18 cellular contexts compared by ENCODE assay signal in genomic region chrX:48902135-48902534, GRCh38. TPM values are rescaled to one million over a fixed set of nuclear protein-coding genes. Genes with fewer than 3 reads are reported as not detected.
A peak's percentile ranks its signal among the peaks of the same experiment; 100 is the strongest.
DNase-seq lines count a peak whose midpoint lies in the region; ATAC-seq, FAIRE-seq and TF ChIP-seq lines count a peak whose summit lies in the region.
"Had no signal": no experiment of that assay in that cellular context is flagged by ENCODE, and none has a peak within 500 bp of the region (broad histone marks: within the 10 kb centered on the region; RNA-seq: fewer than 3 reads in every experiment).

No MANE protein-coding gene starts in this region.

- no peaks in the 10 kb centered on the region for H3K9me3 ChIP-seq in mammary epithelial cell (replicated peaks; ENCODE audit: insufficient read depth, low read length)
- H3K9me3 ChIP-seq in T-helper 17 cell (ENCODE audit: control insufficient read depth, low read length, poor library complexity, severe bottlenecking): no peaks in the 10 kb centered on the region
- H3K9me3 ChIP-seq in kidney (ENCODE audit: control insufficient read depth in 1 of 2, low read length in 2 of 2): no peaks in the 10 kb centered on the region
- no peaks in the 10 kb centered on the region for H3K9me3 ChIP-seq in CD4-positive, alpha-beta T cell (ENCODE audit: control insufficient read depth, low read length)
- H3K9me3 ChIP-seq: A549 had no signal

- H3K27ac ChIP-seq in mammary epithelial cell (ENCODE audit: insufficient read depth, low read depth, low read length) (no peak overlapping the region), kidney (ENCODE audit: low read depth in 2 of 2, low read length in 2 of 2) (no peak overlapping the region)
- H3K27ac ChIP-seq in CD4-positive, alpha-beta T cell (ENCODE audit: low read depth, low read length): no peak overlapping the region
- H3K27ac ChIP-seq: A549, C4-2B, HL-60 had no signal

- H3K4me3 Mint-ChIP-seq in MCF 10A (ENCODE audit: unreplicated experiment) (no peak overlapping the region), T-helper 17 cell (no peak overlapping the region)
- no peak overlapping the region for H3K4me3 Mint-ChIP-seq in CD4-positive, alpha-beta T cell

- ATAC-seq in T-helper 17 cell (no peak), GM18517 (IDR thresholded peaks at IDR 0.05; ENCODE audit: unreplicated experiment) (no peak)
- no peak for ATAC-seq in CD4-positive, alpha-beta T cell (ENCODE audit: poor library complexity)
- ATAC-seq: A549 had no signal

- H3K36me3 Mint-ChIP-seq in MCF 10A (ENCODE audit: insufficient read depth, unreplicated experiment) (peaks cover 45% of the 10 kb centered on the region), T-helper 17 cell (ENCODE audit: low read depth) (peaks cover 2% of the 10 kb centered on the region)
- peaks cover 39% of the 10 kb centered on the region for H3K36me3 Mint-ChIP-seq in CD4-positive, alpha-beta T cell (ENCODE audit: low read depth)

- H4K20me1 ChIP-seq in mammary epithelial cell (ENCODE audit: insufficient read depth, low read length): no peaks in the 10 kb centered on the region

- H3K4me1 ChIP-seq in mammary epithelial cell (ENCODE audit: insufficient read depth, low read length) (no peaks in the 10 kb centered on the region), kidney (ENCODE audit: control insufficient read depth in 1 of 2, insufficient read depth in 1 of 2, low read depth in 1 of 2, low read length in 2 of 2) (peaks cover 0 to 2% of the 10 kb centered on the region in 2 donors)

- FAIRE-seq in kidney (lab: Jason Lieb, UNC): no peak
- FAIRE-seq: A549, HTR-8/SVneo had no signal

- H3K4me1 Mint-ChIP-seq in MCF 10A (ENCODE audit: insufficient read depth, unreplicated experiment) (no peaks in the 10 kb centered on the region), T-helper 17 cell (peaks cover 10% of the 10 kb centered on the region)
- peaks cover 12% of the 10 kb centered on the region for H3K4me1 Mint-ChIP-seq in CD4-positive, alpha-beta T cell (ENCODE audit: low read depth)

- in situ Hi-C loops in mammary epithelial cell (cut with MboI; ENCODE audit: low sequenced_read_pairs in 2 of 2): no loop called here

- peaks cover 25% of the 10 kb centered on the region for H3K79me2 ChIP-seq in mammary epithelial cell (ENCODE audit: insufficient read depth, low read length)

- dilution Hi-C loops in mammary epithelial cell (cut with HindIII; ENCODE audit: low sequenced_read_pairs): loop anchor here (10.0 kb wide), 1 partner anchor 167 kb away; no protein-coding TSS in a partner anchor

- WGBS in mammary epithelial cell (ENCODE audit: low coverage, missing lambda C conversion rate): 92% methylated on average over 18 of the region's 20 CpGs

- TF ChIP-seq CTCF in MCF 10A (IDR thresholded peaks at IDR 0.05; ENCODE audit: unreplicated experiment): no peak
- TF ChIP-seq CTCF in mammary epithelial cell (conservative IDR thresholded peaks at IDR 0.05 in 1 of 2, IDR thresholded peaks at IDR 0.05 in 1 of 2; ENCODE audit: extremely low read depth in 1 of 2, insufficient read depth in 1 of 2, low read depth in 1 of 2, low read length in 2 of 2): no peak
- TF ChIP-seq CTCF in kidney (IDR thresholded peaks at IDR 0.05; ENCODE audit: borderline replicate concordance, extremely low read depth, insufficient read depth): no peak
- no peak for TF ChIP-seq CTCF in CD4-positive, alpha-beta T cell (IDR thresholded peaks at IDR 0.05)

- H3K4me3 ChIP-seq in mammary epithelial cell (replicated peaks in 1 of 3; ENCODE audit: insufficient read depth in 1 of 3, low read depth in 2 of 3, low read length in 3 of 3): no peak overlapping the region
- no peak overlapping the region for H3K4me3 ChIP-seq in kidney (ENCODE audit: low read length in 2 of 2)
- H3K4me3 ChIP-seq: A549 had no signal

- H3K36me3 ChIP-seq in mammary epithelial cell (ENCODE audit: insufficient read depth, low read length): peaks cover 2% of the 10 kb centered on the region
- peaks cover 9 to 14% of the 10 kb centered on the region in 2 donors for H3K36me3 ChIP-seq in kidney (ENCODE audit: control insufficient read depth in 1 of 2, insufficient read depth in 2 of 2, low read length in 2 of 2)

- no peak overlapping the region for H2AFZ ChIP-seq in mammary epithelial cell (ENCODE audit: low read depth, low read length)

- BruUV-seq in MCF 10A (replicated peaks; lab: Mats Ljungman, UMichigan) (TSS peak; percentile 50), mammary epithelial cell (replicated peaks; lab: Mats Ljungman, UMichigan) (no TSS peak)

- DNase-seq in MCF 10A (ENCODE audit: unreplicated experiment) (no peak), mammary epithelial cell (no peak), T-helper 17 cell (no peak), kidney (peak; percentile 66), NCI-H2196 (lab: John Stamatoyannopoulos, UW; ENCODE audit: unreplicated experiment) (no peak)
- DNase-seq in CD4-positive, alpha-beta T cell: no peak
- DNase-seq: HCEC 1CT, MV-4-11, NCI-H1417, NCI-H187 treated with DMSO at 0.1 percent for 48 hours, NCI-H446, NCI-H748 treated with DMSO at 0.1 percent for 48 hours, OCI-M1 had no signal

- POLR2A ChIA-PET in MCF 10A (lab: Yijun Ruan, JAX): interaction anchor here (1.5 kb wide), 1 partner anchor 11 kb away, joined by 5 read pairs; no protein-coding TSS in a partner anchor
- POLR2A ChIA-PET in CD4-positive, alpha-beta T cell (lab: Charles Lee): no interaction called here

- H3K4me2 ChIP-seq in mammary epithelial cell (ENCODE audit: insufficient read depth, low read depth, low read length): no peak overlapping the region
- H3K4me2 ChIP-seq: A549 had no signal

- H3K27me3 Mint-ChIP-seq in MCF 10A (ENCODE audit: insufficient read depth, unreplicated experiment) (no peaks in the 10 kb centered on the region), T-helper 17 cell (no peaks in the 10 kb centered on the region)
- H3K27me3 Mint-ChIP-seq in CD4-positive, alpha-beta T cell: no peaks in the 10 kb centered on the region

- no peaks in the 10 kb centered on the region for H3K9me3 Mint-ChIP-seq in MCF 10A (ENCODE audit: unreplicated experiment)
- no peaks in the 10 kb centered on the region for H3K9me3 Mint-ChIP-seq in CD4-positive, alpha-beta T cell

- intact Hi-C loops in MCF 10A (cut with micrococcal nuclease): no loop called here
- intact Hi-C loops in mammary epithelial cell (cut with micrococcal nuclease): no loop called here
- intact Hi-C loops in kidney (cut with DNase I): no loop called here
- intact Hi-C loops in CD4-positive, alpha-beta T cell (cut with DNase I, micrococcal nuclease): no loop called here

- CTCF ChIA-PET in MCF 10A (lab: Yijun Ruan, JAX) (interaction anchor here (0.7 kb wide), 1 partner anchor 18 kb away, joined by 3 read pairs; no protein-coding TSS in a partner anchor), mammary epithelial cell (lab: Charles Lee; ENCODE audit: low non-redundant PET) (no interaction called here)
- CTCF ChIA-PET in CD4-positive, alpha-beta T cell (lab: Charles Lee): no interaction called here

- H3K27me3 ChIP-seq in mammary epithelial cell (ENCODE audit: insufficient read depth, low read length): no peaks in the 10 kb centered on the region
- H3K27me3 ChIP-seq in CD4-positive, alpha-beta T cell (ENCODE audit: control insufficient read depth, insufficient read depth, low read length): no peaks in the 10 kb centered on the region

- H3K9ac ChIP-seq in mammary epithelial cell (ENCODE audit: insufficient read depth, low read length): no peak overlapping the region
- no peak overlapping the region for H3K9ac ChIP-seq in kidney (ENCODE audit: low read length in 2 of 2)

- H3K27ac Mint-ChIP-seq in MCF 10A (ENCODE audit: low read depth, unreplicated experiment) (no peak overlapping the region), T-helper 17 cell (peak overlapping the region; percentile 34)
- no peak overlapping the region for H3K27ac Mint-ChIP-seq in CD4-positive, alpha-beta T cell

RNA-seq across cellular contexts. Expression of gene PQBP1, which starts 4.4 kb away (rescaled TPM):
- total RNA-seq in MCF 10A (2022): 126 and 150 TPM in 2 replicates
- 10 to 100 TPM; 31.2 to 69.5 TPM for total RNA-seq in mammary epithelial cell
- 78.3 TPM for polyA plus RNA-seq in mammary epithelial cell
- polyA minus RNA-seq in mammary epithelial cell: 79.9 TPM
- total RNA-seq in T-helper 17 cell: 10 to 100 TPM; 66.7 to 68.8 TPM
- 61.3 TPM for total RNA-seq in kidney
- polyA plus RNA-seq in kidney (ENCODE audit: insufficient read depth, low read depth, low replicate concordance): 93.4 TPM
- 10 to 100 TPM; 73.0 to 76.6 TPM for total RNA-seq in CD4-positive, alpha-beta T cell

RNA-seq across cellular contexts. Expression of gene TIMM17B, which starts 4.6 kb away (rescaled TPM):
- total RNA-seq in MCF 10A (2022) (70.6 and 73.7 TPM in 2 replicates), mammary epithelial cell (10 to 100 TPM; 28.0 to 53.2 TPM), T-helper 17 cell (10 to 100 TPM; 33.6 to 41.9 TPM), kidney (44.8 TPM)
- polyA plus RNA-seq in mammary epithelial cell (55.5 TPM), kidney (ENCODE audit: insufficient read depth, low read depth, low replicate concordance) (109 TPM)
- 39.2 TPM for polyA minus RNA-seq in mammary epithelial cell
- total RNA-seq in CD4-positive, alpha-beta T cell: 10 to 100 TPM; 40.0 to 40.3 TPM

RNA-seq across cellular contexts. Expression of gene SLC35A2, which starts 9.3 kb away (rescaled TPM):
- total RNA-seq in MCF 10A (2022) (38.6 and 43.5 TPM in 2 replicates), mammary epithelial cell (10 to 100 TPM; 26.2 to 39.9 TPM), T-helper 17 cell (10 to 100 TPM; 34.8 to 50.7 TPM), kidney (34.2 TPM)
- polyA plus RNA-seq in mammary epithelial cell (34.0 TPM), kidney (ENCODE audit: insufficient read depth, low read depth, low replicate concordance) (29.3 TPM)
- polyA minus RNA-seq in mammary epithelial cell: 55.4 TPM
- total RNA-seq in CD4-positive, alpha-beta T cell: 10 to 100 TPM; 19.1 to 21.8 TPM

RNA-seq across cellular contexts. Expression of gene PIM2, which starts 16.7 kb away (rescaled TPM):
- total RNA-seq in MCF 10A (2022): 8.0 and 9.2 TPM in 2 replicates
- total RNA-seq in mammary epithelial cell: 10 to 100 TPM in 1 of 2 donors, 1 to 10 TPM in 1; 9.9 to 10.3 TPM
- polyA plus RNA-seq in mammary epithelial cell: 14.5 TPM
- polyA minus RNA-seq in mammary epithelial cell: 25.1 TPM
- 100 to 1,000 TPM; 301 to 481 TPM for total RNA-seq in T-helper 17 cell
- total RNA-seq in kidney: 29.6 TPM
- 8.7 TPM for polyA plus RNA-seq in kidney (ENCODE audit: insufficient read depth, low read depth, low replicate concordance)
- total RNA-seq in CD4-positive, alpha-beta T cell: 100 to 1,000 TPM; 212 to 225 TPM

RNA-seq across cellular contexts. Expression of gene OTUD5, which starts 55.3 kb away (rescaled TPM):
- total RNA-seq in MCF 10A (2022) (35.1 and 38.7 TPM in 2 replicates), mammary epithelial cell (10 to 100 TPM; 24.2 to 40.6 TPM), T-helper 17 cell (10 to 100 TPM; 91.0 to 91.6 TPM), kidney (56.2 TPM)
- polyA plus RNA-seq in mammary epithelial cell (38.5 TPM), kidney (ENCODE audit: insufficient read depth, low read depth, low replicate concordance) (40.2 TPM)
- 67.7 TPM for polyA minus RNA-seq in mammary epithelial cell
- total RNA-seq in CD4-positive, alpha-beta T cell: 10 to 100 TPM; 81.3 to 92.1 TPM
